Comparison of ENCODE assay signal across 8 cellular contexts in genomic region chr11:100930185-100930778, GRCh38.
DNase-seq lines count a peak whose midpoint lies in the region; ATAC-seq and TF ChIP-seq lines count a peak whose summit lies in the region.

No MANE protein-coding gene starts in this region.

- H4K20me1 ChIP-seq in Karpas-422 (ENCODE audit: insufficient read depth, low read depth, low read length) = no peaks in the 10 kb centered on the region

- H3K27me3 ChIP-seq in Caco-2 (replicated peaks; ENCODE audit: control insufficient read depth, insufficient read depth, low read length) = no peaks in the 10 kb centered on the region
- no peaks in the 10 kb centered on the region for H3K27me3 ChIP-seq in Karpas-422 (ENCODE audit: low read length)
- no peaks in the 10 kb centered on the region for H3K27me3 ChIP-seq in ovary

- peaks cover 7% of the 10 kb centered on the region for H3K4me1 Mint-ChIP-seq in Caco-2 (ENCODE audit: low read depth, unreplicated experiment)
- H3K4me1 Mint-ChIP-seq in activated CD4-positive, alpha-beta memory T cell treated with anti-CD3 and anti-CD28 coated beads, Interleukin-2, amount 10 ng/mL, durations not matched to agents 7 days and 5 days = no peaks in the 10 kb centered on the region

- intact Hi-C loops in Caco-2 (cut with micrococcal nuclease; ENCODE audit: unreplicated experiment) = loop anchor here (1.0 to 10.0 kb wide), 8 partner anchors 59 to 1115 kb away; partner anchors contain the start of gene ARHGAP42
- intact Hi-C loops in ovary (cut with DNase I) = loop anchor here in 3 of 4 donors (2.0 to 10.0 kb wide), 4 partner anchors 243 to 355 kb away; partner anchors contain the start of gene ARHGAP42 (in 2 of the 3)

- no peak overlapping the region for H3K27ac Mint-ChIP-seq in Caco-2 (ENCODE audit: unreplicated experiment)
- no peak overlapping the region for H3K27ac Mint-ChIP-seq in activated CD4-positive, alpha-beta memory T cell treated with anti-CD3 and anti-CD28 coated beads, Interleukin-2, amount 10 ng/mL, durations not matched to agents 7 days and 5 days

- no peak for TF ChIP-seq POLR2A in ovary (IDR thresholded peaks at IDR 0.05)

- no peaks in the 10 kb centered on the region for H3K36me3 Mint-ChIP-seq in Caco-2 (ENCODE audit: insufficient read depth, unreplicated experiment)
- H3K36me3 Mint-ChIP-seq in activated CD4-positive, alpha-beta memory T cell treated with anti-CD3 and anti-CD28 coated beads, Interleukin-2, amount 10 ng/mL, durations not matched to agents 7 days and 5 days (ENCODE audit: low read depth) = no peaks in the 10 kb centered on the region

- H3K36me3 ChIP-seq in Caco-2 (ENCODE audit: control insufficient read depth, insufficient read depth, low read length) (no peaks in the 10 kb centered on the region), Karpas-422 (ENCODE audit: insufficient read depth, low read length) (no peaks in the 10 kb centered on the region), ovary (no peaks in the 10 kb centered on the region)

- H3K4me2 ChIP-seq in Karpas-422 (ENCODE audit: low read depth, low read length, poor library complexity, severe bottlenecking) = no peak overlapping the region

- CTCF ChIA-PET in Caco-2 (lab: Charles Lee) = no interaction called here
- CTCF ChIA-PET in activated CD4-positive, alpha-beta memory T cell treated with anti-CD3 and anti-CD28 coated beads, Interleukin-2, amount 10 ng/mL, durations not matched to agents 7 days and 5 days (lab: Charles Lee) = no interaction called here

- no peak overlapping the region for H3K27ac ChIP-seq in Karpas-422 (ENCODE audit: low read length)
- H3K27ac ChIP-seq in ovary = no peak overlapping the region

- no peaks in the 10 kb centered on the region for H3K27me3 Mint-ChIP-seq in Caco-2 (ENCODE audit: insufficient read depth, unreplicated experiment)
- H3K27me3 Mint-ChIP-seq in activated CD4-positive, alpha-beta memory T cell treated with anti-CD3 and anti-CD28 coated beads, Interleukin-2, amount 10 ng/mL, durations not matched to agents 7 days and 5 days = no peaks in the 10 kb centered on the region

- no peak overlapping the region for H2AFZ ChIP-seq in Karpas-422 (ENCODE audit: low read length)

- no peak overlapping the region for H3K4me3 Mint-ChIP-seq in Caco-2 (ENCODE audit: unreplicated experiment)
- no peak overlapping the region for H3K4me3 Mint-ChIP-seq in activated CD4-positive, alpha-beta memory T cell treated with anti-CD3 and anti-CD28 coated beads, Interleukin-2, amount 10 ng/mL, durations not matched to agents 7 days and 5 days

- no peak for TF ChIP-seq EP300 in ovary (IDR thresholded peaks at IDR 0.05)

- no peaks in the 10 kb centered on the region for H3K79me2 ChIP-seq in Karpas-422 (ENCODE audit: low read length)

- H3K4me3 ChIP-seq in Caco-2 (ENCODE audit: low read depth, low read length) (no peak overlapping the region), Karpas-422 (ENCODE audit: low read length) (no peak overlapping the region), fibroblast of mammary gland (ENCODE audit: control insufficient read depth, low read depth, low read length) (no peak overlapping the region), ovary (no peak overlapping the region)

- POLR2A ChIA-PET in Caco-2 (lab: Charles Lee) = no interaction called here
- POLR2A ChIA-PET in activated CD4-positive, alpha-beta memory T cell treated with anti-CD3 and anti-CD28 coated beads, Interleukin-2, amount 10 ng/mL, durations not matched to agents 7 days and 5 days (lab: Charles Lee) = no interaction called here

- no peak for ATAC-seq in GM18873 (IDR thresholded peaks at IDR 0.05; ENCODE audit: low FRiP score, unreplicated experiment)

- H3K9me3 Mint-ChIP-seq in Caco-2 (ENCODE audit: unreplicated experiment) = no peaks in the 10 kb centered on the region
- no peaks in the 10 kb centered on the region for H3K9me3 Mint-ChIP-seq in activated CD4-positive, alpha-beta memory T cell treated with anti-CD3 and anti-CD28 coated beads, Interleukin-2, amount 10 ng/mL, durations not matched to agents 7 days and 5 days

- H3K4me1 ChIP-seq in Caco-2 (peaks cover 14% of the 10 kb centered on the region; the same call in 1 of the 2 replicates), Karpas-422 (ENCODE audit: low read length) (no peaks in the 10 kb centered on the region), ovary (ENCODE audit: insufficient read depth) (no peaks in the 10 kb centered on the region)

- BruUV-seq in Caco-2 (replicated peaks; lab: Mats Ljungman, UMichigan) = no TSS peak

- H3K9me2 ChIP-seq in Karpas-422 (replicated peaks; ENCODE audit: insufficient read depth, low read length) = no peaks in the 10 kb centered on the region

- 38 to 40% (median 39%) methylated on average over 5 of the region's 5 CpGs for WGBS in ovary, 3 donors

- H3K9me3 ChIP-seq in Caco-2 (no peaks in the 10 kb centered on the region), Karpas-422 (ENCODE audit: low read length) (no peaks in the 10 kb centered on the region), ovary (no peaks in the 10 kb centered on the region)

- peak; percentile 73 to 75 for TF ChIP-seq CTCF in Caco-2 (IDR thresholded peaks at IDR 0.05; ENCODE audit: insufficient read depth in 1 of 2, low read depth in 1 of 2, low read length in 1 of 2, severe bottlenecking in 1 of 2, unreplicated experiment in 1 of 2)
- TF ChIP-seq CTCF in fibroblast of mammary gland (conservative IDR thresholded peaks at IDR 0.05; ENCODE audit: control insufficient read depth, insufficient read depth, low read depth, low read length) = peak; percentile 50
- peak; percentile 19 to 49 (median 49) for TF ChIP-seq CTCF in ovary (IDR thresholded peaks at IDR 0.05)

- DNase-seq in Caco-2 (peak in 1 of 2 experiments; percentile 66), Karpas-422 (peak; percentile 85), SHP77 (lab: John Stamatoyannopoulos, UW) (peak; percentile 64), fibroblast of mammary gland (ENCODE audit: low read depth) (peak; percentile 82), ovary (no peak), COLO668 (lab: John Stamatoyannopoulos, UW; ENCODE audit: unreplicated experiment) (no peak)
- DNase-seq in activated CD4-positive, alpha-beta memory T cell treated with anti-CD3 and anti-CD28 coated beads, Interleukin-2, amount 10 ng/mL, durations not matched to agents 7 days and 5 days = no peak

- no peak overlapping the region for H3K9ac ChIP-seq in Karpas-422 (ENCODE audit: low read length)

Comparison
In these comparisons a context has a peak if more than half of its experiments do, and no peak if none do; other contexts are left out.
1. DNase-seq: peak in Karpas-422 (single experiment), SHP77 (2 of 2) and fibroblast of mammary gland (single experiment); none in ovary (0 of 5), COLO668 (single experiment) and activated CD4-positive, alpha-beta memory T cell treated with anti-CD3 and anti-CD28 coated beads, Interleukin-2, amount 10 ng/mL, durations not matched to agents 7 days and 5 days (single experiment).
2. Peak in every context shown above with its lines, with median percentiles within 50 percentile points of each other: CTCF ChIP-seq.